Comparison of ENCODE assay signal across 25 cellular contexts in genomic region chr10:53256623-53257022, GRCh38.
DNase-seq lines count a peak whose midpoint lies in the region; ATAC-seq and TF ChIP-seq lines count a peak whose summit lies in the region.
"Had no signal": no experiment of that assay in that cellular context is flagged by ENCODE, and none has a peak within 500 bp of the region (broad histone marks: within the 10 kb centered on the region; RNA-seq: fewer than 3 reads in every experiment).

No MANE protein-coding gene starts in this region.

- no peaks in the 10 kb centered on the region for H3K27me3 Mint-ChIP-seq in Calu3 (ENCODE audit: unreplicated experiment)

- BruUV-seq in Calu3 (replicated peaks; lab: Mats Ljungman, UMichigan), result no TSS peak

- H3K4me3 Mint-ChIP-seq in Calu3 (ENCODE audit: low read depth, unreplicated experiment), result no peak overlapping the region
- H3K4me3 Mint-ChIP-seq: neural progenitor cell; T-helper 1 cell treated with Interleukin-12 subunit alpha and Interleukin-12 subunit beta and Interleukin-4 antibody, amounts not matched to agents 30 μg/mL and 1 μg/mL, for 36 hours had no signal

- no peaks in the 10 kb centered on the region for H3K36me3 Mint-ChIP-seq in Calu3 (ENCODE audit: insufficient read depth, unreplicated experiment)
- H3K36me3 Mint-ChIP-seq: neural progenitor cell had no signal

- DNase-seq in Calu3 (peak; percentile 4), HuH-7 (ENCODE audit: low spot score) (peak; percentile 1), epithelial cell of prostate (ENCODE audit: low read depth, low spot score) (peak; percentile 68), kidney glomerular epithelial cell (lab: John Stamatoyannopoulos, UW) (peak; percentile 4), NCI-H187 treated with DMSO at 0.1 percent for 48 hours (lab: John Stamatoyannopoulos, UW) (no peak), T-helper 1 cell (no peak), epidermal melanocyte (ENCODE audit: insufficient read length, low spot score) (no peak)
- DNase-seq: activated CD4-positive, alpha-beta T cell treated with anti-CD3 and anti-CD28 coated beads, Interleukin-2, amount 50 U/mL, for 4 hours; activated naive CD4-positive, alpha-beta T cell; amniotic stem cell; BE2C; central memory CD4-positive, alpha-beta T cell; GF-D8; head of caudate nucleus; left cardiac atrium; mucosa of descending colon; NCI-H2081; NCI-H510A treated with DMSO at 0.1 percent for 48 hours; Right ventricle myocardium superior; spleen had no signal

- H3K27ac Mint-ChIP-seq in Calu3 (ENCODE audit: unreplicated experiment), result no peak overlapping the region
- H3K27ac Mint-ChIP-seq: neural progenitor cell; T-helper 1 cell treated with Interleukin-12 subunit alpha and Interleukin-12 subunit beta and Interleukin-4 antibody, amounts not matched to agents 30 μg/mL and 1 μg/mL, for 36 hours had no signal

- TF ChIP-seq CTCF in Calu3 (IDR thresholded peaks at IDR 0.05; ENCODE audit: unreplicated experiment), result no peak

- peak overlapping the region; percentile 34 for H3K27ac ChIP-seq in epithelial cell of prostate
- H3K27ac ChIP-seq: KMS-11, neural progenitor cell, spleen, VCaP had no signal

- CTCF ChIA-PET in Calu3 (lab: Charles Lee), result interaction anchor here (0.6 kb wide), 2 partner anchors 305 to 571 kb away, joined by 3 read pairs; no protein-coding TSS in a partner anchor

- no peak for ATAC-seq in HG03045 (IDR thresholded peaks at IDR 0.05; ENCODE audit: unreplicated experiment)
- ATAC-seq: left cardiac atrium, mucosa of descending colon had no signal

- peaks cover 7% of the 10 kb centered on the region for H3K9me3 Mint-ChIP-seq in Calu3 (ENCODE audit: low read depth, unreplicated experiment)

- intact Hi-C loops in Calu3 (cut with micrococcal nuclease; ENCODE audit: unreplicated experiment), result no loop called here

- no peaks in the 10 kb centered on the region for H3K4me1 Mint-ChIP-seq in Calu3 (ENCODE audit: low read depth, unreplicated experiment)
- H3K4me1 Mint-ChIP-seq: neural progenitor cell had no signal

Comparison
In these comparisons a context has a peak if more than half of its experiments do, and no peak if none do; other contexts are left out.
1. DNase-seq: peak in Calu3 (single experiment), HuH-7 (single experiment), epithelial cell of prostate (single experiment) and kidney glomerular epithelial cell (single experiment); none in NCI-H187 treated with DMSO at 0.1 percent for 48 hours (single experiment), T-helper 1 cell (0 of 5) and epidermal melanocyte (single experiment).